In the genomic region with DNA sequence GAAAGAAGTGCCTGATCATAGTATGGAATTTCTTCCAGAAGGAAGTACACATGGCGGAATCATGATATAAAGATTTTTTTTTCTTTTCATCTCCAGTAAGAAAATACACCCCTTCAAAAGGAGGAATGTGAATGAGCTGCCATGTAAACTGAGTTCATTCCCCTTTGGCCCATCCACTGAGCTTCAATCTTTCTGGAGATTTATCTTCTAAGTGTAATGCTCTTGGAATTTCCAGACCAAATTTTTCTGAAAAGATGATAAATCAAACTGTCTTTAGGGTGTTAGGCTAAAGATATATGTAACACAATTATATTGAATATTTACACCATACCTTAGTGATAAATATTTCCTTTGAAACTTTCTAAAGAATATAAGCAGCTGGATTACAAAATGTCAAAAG, we compare ENCODE assay signal across 17 cellular contexts. TPM values are rescaled to one million over a fixed set of nuclear protein-coding genes. Genes with fewer than 3 reads are reported as not detected.
A peak's percentile ranks its signal among the peaks of the same experiment; 100 is the strongest.
DNase-seq lines count a peak whose midpoint lies in the region; ATAC-seq and TF ChIP-seq lines count a peak whose summit lies in the region.
"Had no signal": no experiment of that assay in that cellular context is flagged by ENCODE, and none has a peak within 500 bp of the region (broad histone marks: within the 10 kb centered on the region; RNA-seq: fewer than 3 reads in every experiment).

No MANE protein-coding gene starts in this region.

- H3K27me3 ChIP-seq in BJ (ENCODE audit: control insufficient read depth, insufficient read depth, low read length) = no peaks in the 10 kb centered on the region
- H3K27me3 ChIP-seq in skeletal muscle satellite cell (ENCODE audit: control insufficient read depth, insufficient read depth, low read length) = no peaks in the 10 kb centered on the region
- H3K27me3 ChIP-seq: neutrophil, Peyer's patch had no signal

- CTCF ChIA-PET in BJ (lab: Yijun Ruan, JAX) = interaction anchor here (0.7 to 7.3 kb wide), 18 partner anchors 12 to 199 kb away, joined by 3 to 43 read pairs (median 4); a partner anchor contains a TSS

- no peak for ATAC-seq in SK-N-SH treated with all-trans-retinoic acid at 6 μM for 48 hours
- ATAC-seq: stimulated activated effector memory CD8-positive, alpha-beta T cell treated with anti-CD3 and anti-CD28 coated beads, Interleukin-12 subunit alpha, Interleukin-12 subunit beta, amount 100 ng/mL, for 72 hours had no signal

- peak overlapping the region; percentile 89 for H3K4me2 ChIP-seq in skeletal muscle satellite cell (ENCODE audit: low read length)

- peak overlapping the region; percentile 81 for H3K9ac ChIP-seq in skeletal muscle satellite cell (ENCODE audit: low read depth, low read length)

- H3K4me1 ChIP-seq in skeletal muscle satellite cell (ENCODE audit: control insufficient read depth, insufficient read depth, low read length) = peaks cover 36% of the 10 kb centered on the region
- H3K4me1 ChIP-seq: Peyer's patch had no signal

- DNase-seq in BJ (ENCODE audit: low read depth) (no peak), foreskin fibroblast (peak in 1 of 2 donors; percentile 13), NCI-H748 treated with DMSO at 0.1 percent for 48 hours (lab: John Stamatoyannopoulos, UW) (no peak), HPDE6-E6E7 (ENCODE audit: extremely low spot score) (no peak), RKO (ENCODE audit: low spot score) (no peak), GDM1 (lab: John Stamatoyannopoulos, UW) (no peak)
- DNase-seq: activated CD4-positive, alpha-beta T cell treated with anti-CD3 and anti-CD28 coated beads for 1 hour; activated CD8-positive, alpha-beta memory T cell treated with anti-CD3 and anti-CD28 coated beads, Interleukin-2, amount 50 U/mL, for 48 hours; activated naive CD4-positive, alpha-beta T cell treated with anti-CD3 and anti-CD28 coated beads, Interleukin-2, amount 10 ng/mL, durations not matched to agents 7 days and 5 days; effector CD4-positive, alpha-beta T cell; NCI-H2081 treated with DMSO at 0.1 percent for 48 hours; NCI-H774; Peyer's patch had no signal

- H3K9me3 ChIP-seq in skeletal muscle satellite cell (replicated peaks; ENCODE audit: low read length) = no peaks in the 10 kb centered on the region
- H3K9me3 ChIP-seq: neutrophil, Peyer's patch had no signal

- H3K36me3 ChIP-seq in BJ (ENCODE audit: control insufficient read depth, insufficient read depth, low read length) = peaks cover 3% of the 10 kb centered on the region
- peaks cover 13% of the 10 kb centered on the region for H3K36me3 ChIP-seq in skeletal muscle satellite cell (ENCODE audit: insufficient read depth, low read length)
- H3K36me3 ChIP-seq: neutrophil, Peyer's patch had no signal

- POLR2A ChIA-PET in BJ (lab: Charles Lee) = interaction anchor here (0.6 to 1.3 kb wide), 3 partner anchors 66 to 154 kb away, joined by 3 to 6 read pairs (median 3); a partner anchor contains a TSS

- H3K4me3 ChIP-seq in BJ (ENCODE audit: low read depth, low read length) (peak overlapping the region; percentile 14), foreskin fibroblast (ENCODE audit: low read depth in 1 of 2, low read length in 2 of 2) (peak overlapping the region; percentile 17 to 79), skeletal muscle satellite cell (ENCODE audit: low read length) (no peak overlapping the region)

- TF ChIP-seq CTCF in BJ (IDR thresholded peaks at IDR 0.05; ENCODE audit: insufficient read depth, low read depth, low read length) (no peak), foreskin fibroblast (IDR thresholded peaks at IDR 0.05; ENCODE audit: low read depth, low read length) (no peak)

TF ChIP-seq in SK-N-SH treated with all-trans-retinoic acid at 6 μM for 48 hours, 23 proteins besides CTCF, POLR2A, EP300 and RAD21:
- TF ChIP-seq ISL1 (CRISPR knock-in tag; IDR thresholded peaks at IDR 0.05) (peak; percentile 71), SNAI2 (CRISPR knock-in tag; IDR thresholded peaks at IDR 0.05) (no peak), TCF4 (CRISPR knock-in tag; IDR thresholded peaks at IDR 0.05; ENCODE audit: borderline replicate concordance) (no peak)

RNA-seq across cellular contexts. Expression of a gene that starts 5.2 kb away (rescaled TPM):
- polyA plus RNA-seq in BJ (2011; rRNA removed) = 823 and 944 TPM in 2 replicates
- 161 and 191 TPM in 2 replicates for polyA minus RNA-seq in BJ (2011; rRNA and poly(A)+ RNA removed)
- total RNA-seq in skeletal muscle satellite cell (2012; rRNA removed) = 486 and 499 TPM in 2 replicates
